In the genomic region with DNA sequence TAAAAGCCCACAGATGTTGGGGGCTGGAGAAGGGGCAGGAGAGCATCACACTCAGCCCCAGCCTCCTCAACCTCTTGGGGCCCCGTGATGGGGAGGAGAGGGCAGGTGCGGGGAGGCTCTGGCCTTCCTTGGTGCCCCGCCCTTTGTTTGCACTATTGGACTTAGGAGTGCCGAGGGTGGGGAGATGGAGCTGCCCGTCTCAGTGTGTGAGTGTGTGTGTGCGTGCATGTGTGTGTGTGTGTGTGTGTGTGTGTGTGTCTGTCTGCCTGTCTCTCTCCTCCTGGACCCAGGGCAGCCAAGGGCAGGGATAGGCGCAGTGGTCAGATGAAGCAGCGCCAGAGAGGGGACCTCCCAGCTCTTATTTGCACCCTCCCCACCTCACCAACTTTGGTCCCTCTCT, we compare ENCODE assay signal across 8 cellular contexts. TPM values are rescaled to one million over a fixed set of nuclear protein-coding genes. Genes with fewer than 3 reads are reported as not detected.
DNase-seq lines count a peak whose midpoint lies in the region; ATAC-seq and TF ChIP-seq lines count a peak whose summit lies in the region.
"Not testable (repeated sequence)": the region's sequence is repeated elsewhere in the genome, so short reads cannot be mapped to it uniquely, and the experiment has no call there.

No MANE protein-coding gene starts in this region.

- H3K27ac Mint-ChIP-seq in activated CD4-positive, alpha-beta T cell treated with anti-CD3 and anti-CD28 coated beads, Interleukin-2, amount 10 ng/mL, durations not matched to agents 24 days and 14 days = peak overlapping the region; percentile 70
- H3K27ac Mint-ChIP-seq in activated T-helper 1 cell treated with anti-CD3 and anti-CD28 coated beads, Interleukin-12 subunit alpha, Interleukin-12 subunit beta, Interleukin-2, Interleukin-4 antibody, amounts not matched to agents 30 ng/mL and 10 ng/mL and 1 ng/mL, durations not matched to agents 14 hours and 24 hours and 36 hours = peak overlapping the region; percentile 73
- H3K27ac Mint-ChIP-seq in activated naive CD8-positive, alpha-beta T cell treated with anti-CD3 and anti-CD28 coated beads, Interleukin-2, amount 50 U/mL, for 24 hours = peak overlapping the region; percentile 68

- DNase-seq in DMS79 treated with DMSO at 0.1 percent for 48 hours (lab: John Stamatoyannopoulos, UW) = peak; percentile 16
- peak; percentile 28 for DNase-seq in NCI-H2227 (lab: John Stamatoyannopoulos, UW; ENCODE audit: unreplicated experiment)
- DNase-seq in activated CD4-positive, alpha-beta T cell treated with anti-CD3 and anti-CD28 coated beads, Interleukin-2, amount 10 ng/mL, durations not matched to agents 24 days and 14 days; activated T-helper 1 cell treated with anti-CD3 and anti-CD28 coated beads, Interleukin-12 subunit alpha, Interleukin-12 subunit beta, Interleukin-2, Interleukin-4 antibody, amounts not matched to agents 30 ng/mL and 10 ng/mL and 1 ng/mL, durations not matched to agents 14 hours and 24 hours and 36 hours (ENCODE audit: low spot score); activated naive CD8-positive, alpha-beta T cell treated with anti-CD3 and anti-CD28 coated beads, Interleukin-2, amount 50 U/mL, for 24 hours: not testable (repeated sequence)
- peak; percentile 84 to 89 (median 85) for DNase-seq in mucosa of descending colon
- peak; percentile 84 for DNase-seq in transverse colon

- not testable (repeated sequence) for H3K9ac ChIP-seq in BLaER1 treated with 17β-estradiol and CSF1 and Interleukin-3, amounts not matched to agents 10 nM and 100 nM

- 30% methylated on average over 8 of the region's 8 CpGs; no CpG with 5 or more reads in 1 of the 2 donors for WGBS in transverse colon (ENCODE audit: low coverage in 1 of 2), 2 donors

- TF ChIP-seq CTCF in mucosa of descending colon (IDR thresholded peaks at IDR 0.05); transverse colon (IDR thresholded peaks at IDR 0.05): not testable (repeated sequence)

- H3K4me3 Mint-ChIP-seq in activated CD4-positive, alpha-beta T cell treated with anti-CD3 and anti-CD28 coated beads, Interleukin-2, amount 10 ng/mL, durations not matched to agents 24 days and 14 days; activated T-helper 1 cell treated with anti-CD3 and anti-CD28 coated beads, Interleukin-12 subunit alpha, Interleukin-12 subunit beta, Interleukin-2, Interleukin-4 antibody, amounts not matched to agents 30 ng/mL and 10 ng/mL and 1 ng/mL, durations not matched to agents 14 hours and 24 hours and 36 hours; activated naive CD8-positive, alpha-beta T cell treated with anti-CD3 and anti-CD28 coated beads, Interleukin-2, amount 50 U/mL, for 24 hours: not testable (repeated sequence)

- not testable (repeated sequence) for H3K9me3 ChIP-seq in BLaER1 treated with 17β-estradiol and CSF1 and Interleukin-3, amounts not matched to agents 10 nM and 100 nM (replicated peaks in 1 of 11); mucosa of descending colon; transverse colon

- not testable (repeated sequence) for H3K9me3 Mint-ChIP-seq in activated CD4-positive, alpha-beta T cell treated with anti-CD3 and anti-CD28 coated beads, Interleukin-2, amount 10 ng/mL, durations not matched to agents 24 days and 14 days; activated T-helper 1 cell treated with anti-CD3 and anti-CD28 coated beads, Interleukin-12 subunit alpha, Interleukin-12 subunit beta, Interleukin-2, Interleukin-4 antibody, amounts not matched to agents 30 ng/mL and 10 ng/mL and 1 ng/mL, durations not matched to agents 14 hours and 24 hours and 36 hours; activated naive CD8-positive, alpha-beta T cell treated with anti-CD3 and anti-CD28 coated beads, Interleukin-2, amount 50 U/mL, for 24 hours

- H3K36me3 ChIP-seq in BLaER1 treated with 17β-estradiol and CSF1 and Interleukin-3, amounts not matched to agents 10 nM and 100 nM = peaks cover 33 to 55% (median 47%) of the 10 kb centered on the region in 11 experiments
- not testable (repeated sequence) for H3K36me3 ChIP-seq in mucosa of descending colon (ENCODE audit: low read depth); transverse colon

- not testable (repeated sequence) for H3K27me3 ChIP-seq in BLaER1 treated with 17β-estradiol and CSF1 and Interleukin-3, amounts not matched to agents 10 nM and 100 nM; transverse colon

- peaks cover 50% of the 10 kb centered on the region for H3K4me1 Mint-ChIP-seq in activated CD4-positive, alpha-beta T cell treated with anti-CD3 and anti-CD28 coated beads, Interleukin-2, amount 10 ng/mL, durations not matched to agents 24 days and 14 days
- peaks cover 45% of the 10 kb centered on the region for H3K4me1 Mint-ChIP-seq in activated T-helper 1 cell treated with anti-CD3 and anti-CD28 coated beads, Interleukin-12 subunit alpha, Interleukin-12 subunit beta, Interleukin-2, Interleukin-4 antibody, amounts not matched to agents 30 ng/mL and 10 ng/mL and 1 ng/mL, durations not matched to agents 14 hours and 24 hours and 36 hours (ENCODE audit: low read depth)
- peaks cover 67% of the 10 kb centered on the region for H3K4me1 Mint-ChIP-seq in activated naive CD8-positive, alpha-beta T cell treated with anti-CD3 and anti-CD28 coated beads, Interleukin-2, amount 50 U/mL, for 24 hours

- peak overlapping the region; percentile 42 to 98 (median 92); a peak in 16 of 22 replicates for H3K4me2 ChIP-seq in BLaER1 treated with 17β-estradiol and CSF1 and Interleukin-3, amounts not matched to agents 10 nM and 100 nM

- TF ChIP-seq EP300 in transverse colon (IDR thresholded peaks at IDR 0.05; ENCODE audit: low read depth) = not testable (repeated sequence)

- H3K4me3 ChIP-seq in BLaER1 treated with 17β-estradiol and CSF1 and Interleukin-3, amounts not matched to agents 10 nM and 100 nM; mucosa of descending colon; transverse colon: not testable (repeated sequence)

- ATAC-seq in activated naive CD8-positive, alpha-beta T cell treated with anti-CD3 and anti-CD28 coated beads, Interleukin-2, amount 50 U/mL, for 24 hours = not testable (repeated sequence)
- peak; percentile 72 for ATAC-seq in mucosa of descending colon

- not testable (repeated sequence) for TF ChIP-seq POLR2A in transverse colon (IDR thresholded peaks at IDR 0.05)

- H3K4me1 ChIP-seq in BLaER1 treated with 17β-estradiol and CSF1 and Interleukin-3, amounts not matched to agents 10 nM and 100 nM = peaks cover 75 to 93% (median 89%) of the 10 kb centered on the region in 10 experiments
- peaks cover 32% of the 10 kb centered on the region for H3K4me1 ChIP-seq in mucosa of descending colon (ENCODE audit: low read depth)
- H3K4me1 ChIP-seq in transverse colon = peaks cover 12 to 60% (median 33%) of the 10 kb centered on the region in 4 donors

- in situ Hi-C loops in transverse colon (cut with MboI; ENCODE audit: low pct_ligation_motif_present in 1 of 4, low pct_unique_long_range_greater_than_20kb in 1 of 4, low sequenced_read_pairs in 3 of 4) = not testable (repeated sequence)

- H4K20me1 ChIP-seq in BLaER1 treated with 17β-estradiol and CSF1 and Interleukin-3, amounts not matched to agents 10 nM and 100 nM = not testable (repeated sequence)

- H3K27me3 Mint-ChIP-seq in activated CD4-positive, alpha-beta T cell treated with anti-CD3 and anti-CD28 coated beads, Interleukin-2, amount 10 ng/mL, durations not matched to agents 24 days and 14 days; activated T-helper 1 cell treated with anti-CD3 and anti-CD28 coated beads, Interleukin-12 subunit alpha, Interleukin-12 subunit beta, Interleukin-2, Interleukin-4 antibody, amounts not matched to agents 30 ng/mL and 10 ng/mL and 1 ng/mL, durations not matched to agents 14 hours and 24 hours and 36 hours (ENCODE audit: insufficient read depth); activated naive CD8-positive, alpha-beta T cell treated with anti-CD3 and anti-CD28 coated beads, Interleukin-2, amount 50 U/mL, for 24 hours: not testable (repeated sequence)

- H3K36me3 Mint-ChIP-seq in activated CD4-positive, alpha-beta T cell treated with anti-CD3 and anti-CD28 coated beads, Interleukin-2, amount 10 ng/mL, durations not matched to agents 24 days and 14 days (ENCODE audit: low read depth) = peaks cover 48% of the 10 kb centered on the region
- peaks cover 23% of the 10 kb centered on the region for H3K36me3 Mint-ChIP-seq in activated T-helper 1 cell treated with anti-CD3 and anti-CD28 coated beads, Interleukin-12 subunit alpha, Interleukin-12 subunit beta, Interleukin-2, Interleukin-4 antibody, amounts not matched to agents 30 ng/mL and 10 ng/mL and 1 ng/mL, durations not matched to agents 14 hours and 24 hours and 36 hours (ENCODE audit: low read depth)
- peaks cover 27% of the 10 kb centered on the region for H3K36me3 Mint-ChIP-seq in activated naive CD8-positive, alpha-beta T cell treated with anti-CD3 and anti-CD28 coated beads, Interleukin-2, amount 50 U/mL, for 24 hours (ENCODE audit: low read depth)

- intact Hi-C loops in activated CD4-positive, alpha-beta T cell treated with anti-CD3 and anti-CD28 coated beads, Interleukin-2, amount 10 ng/mL, durations not matched to agents 24 days and 14 days (cut with micrococcal nuclease); activated T-helper 1 cell treated with anti-CD3 and anti-CD28 coated beads, Interleukin-12 subunit alpha, Interleukin-12 subunit beta, Interleukin-2, Interleukin-4 antibody, amounts not matched to agents 30 ng/mL and 10 ng/mL and 1 ng/mL, durations not matched to agents 14 hours and 24 hours and 36 hours (cut with micrococcal nuclease); mucosa of descending colon (cut with DNase I, micrococcal nuclease); transverse colon (cut with DNase I; ENCODE audit: low total_unique reads): not testable (repeated sequence)

- peak overlapping the region in 8 of 11 experiments; percentile 8 to 95 (median 92); a peak in 11 of 22 replicates for H3K27ac ChIP-seq in BLaER1 treated with 17β-estradiol and CSF1 and Interleukin-3, amounts not matched to agents 10 nM and 100 nM
- peak overlapping the region; percentile 17 to 51 (median 46) for H3K27ac ChIP-seq in transverse colon

RNA-seq across cellular contexts. Expression of gene CISD3, which starts 4.0 kb away (rescaled TPM):
- 44.0 and 46.7 TPM in 2 replicates for total RNA-seq in activated CD4-positive, alpha-beta T cell treated with anti-CD3 and anti-CD28 coated beads, Interleukin-2, amount 10 ng/mL, durations not matched to agents 24 days and 14 days
- total RNA-seq in activated T-helper 1 cell treated with anti-CD3 and anti-CD28 coated beads, Interleukin-12 subunit alpha, Interleukin-12 subunit beta, Interleukin-2, Interleukin-4 antibody, amounts not matched to agents 30 ng/mL and 10 ng/mL and 1 ng/mL, durations not matched to agents 14 hours and 24 hours and 36 hours = 39.2 and 41.4 TPM in 2 replicates
- 100 to 1,000 TPM in 1 of 3 donors, 10 to 100 TPM in 2; 60.8 to 101 (median 91.8) TPM for total RNA-seq in mucosa of descending colon
- 10 to 100 TPM; 11.2 to 35.0 (median 20.5) TPM for total RNA-seq in transverse colon

RNA-seq across cellular contexts. Expression of gene MLLT6, which starts 21.1 kb away (rescaled TPM):
- total RNA-seq in activated CD4-positive, alpha-beta T cell treated with anti-CD3 and anti-CD28 coated beads, Interleukin-2, amount 10 ng/mL, durations not matched to agents 24 days and 14 days = 243 and 248 TPM in 2 replicates
- total RNA-seq in activated T-helper 1 cell treated with anti-CD3 and anti-CD28 coated beads, Interleukin-12 subunit alpha, Interleukin-12 subunit beta, Interleukin-2, Interleukin-4 antibody, amounts not matched to agents 30 ng/mL and 10 ng/mL and 1 ng/mL, durations not matched to agents 14 hours and 24 hours and 36 hours = 250 and 252 TPM in 2 replicates
- 100 to 1,000 TPM in 2 of 3 donors, 10 to 100 TPM in 1; 90.1 to 164 (median 112) TPM for total RNA-seq in mucosa of descending colon
- 100 to 1,000 TPM in 2 of 4 donors, 10 to 100 TPM in 2; 68.7 to 272 (median 100) TPM for total RNA-seq in transverse colon

RNA-seq across cellular contexts. Expression of gene PCGF2, which starts 22.0 kb away (rescaled TPM):
- total RNA-seq in activated CD4-positive, alpha-beta T cell treated with anti-CD3 and anti-CD28 coated beads, Interleukin-2, amount 10 ng/mL, durations not matched to agents 24 days and 14 days = 4.7 and 5.5 TPM in 2 replicates
- 3.7 and 4.6 TPM in 2 replicates for total RNA-seq in activated T-helper 1 cell treated with anti-CD3 and anti-CD28 coated beads, Interleukin-12 subunit alpha, Interleukin-12 subunit beta, Interleukin-2, Interleukin-4 antibody, amounts not matched to agents 30 ng/mL and 10 ng/mL and 1 ng/mL, durations not matched to agents 14 hours and 24 hours and 36 hours
- total RNA-seq in mucosa of descending colon (10 to 100 TPM; 23.8 to 30.7 (median 25.5) TPM), transverse colon (10 to 100 TPM in 3 of 4 donors, 1 to 10 TPM in 1; 9.1 to 41.9 (median 12.2) TPM)

RNA-seq across cellular contexts. Expression of gene PSMB3, which starts 26.4 kb away (rescaled TPM):
- total RNA-seq in activated CD4-positive, alpha-beta T cell treated with anti-CD3 and anti-CD28 coated beads, Interleukin-2, amount 10 ng/mL, durations not matched to agents 24 days and 14 days = 356 and 358 TPM in 2 replicates
- 349 and 366 TPM in 2 replicates for total RNA-seq in activated T-helper 1 cell treated with anti-CD3 and anti-CD28 coated beads, Interleukin-12 subunit alpha, Interleukin-12 subunit beta, Interleukin-2, Interleukin-4 antibody, amounts not matched to agents 30 ng/mL and 10 ng/mL and 1 ng/mL, durations not matched to agents 14 hours and 24 hours and 36 hours
- 100 to 1,000 TPM; 129 to 197 (median 145) TPM for total RNA-seq in mucosa of descending colon
- total RNA-seq in transverse colon = 100 to 1,000 TPM; 137 to 169 (median 159) TPM

RNA-seq across cellular contexts. Expression of gene EPOP, which starts 51.4 kb away (rescaled TPM):
- 52.1 and 54.9 TPM in 2 replicates for total RNA-seq in activated CD4-positive, alpha-beta T cell treated with anti-CD3 and anti-CD28 coated beads, Interleukin-2, amount 10 ng/mL, durations not matched to agents 24 days and 14 days
- 56.5 and 58.8 TPM in 2 replicates for total RNA-seq in activated T-helper 1 cell treated with anti-CD3 and anti-CD28 coated beads, Interleukin-12 subunit alpha, Interleukin-12 subunit beta, Interleukin-2, Interleukin-4 antibody, amounts not matched to agents 30 ng/mL and 10 ng/mL and 1 ng/mL, durations not matched to agents 14 hours and 24 hours and 36 hours
- 1 to 10 TPM in 1 of 3 donors, under 1 TPM in 1, not detected in 1; 0.75 to 1.1 TPM for total RNA-seq in mucosa of descending colon
- 1 to 10 TPM in 1 of 4 donors, under 1 TPM in 3; 0.14 to 3.8 (median 0.61) TPM for total RNA-seq in transverse colon
